ENCODE assay signal across 8 cellular contexts in genomic region chr17:47099987-47100711, GRCh38.
DNase-seq lines count a peak whose midpoint lies in the region; ATAC-seq and TF ChIP-seq lines count a peak whose summit lies in the region.

No MANE protein-coding gene starts in this region.

- ATAC-seq in GM19351 (IDR thresholded peaks at IDR 0.05; ENCODE audit: unreplicated experiment) (peak; percentile 98), HG03520 (IDR thresholded peaks at IDR 0.05; ENCODE audit: unreplicated experiment) (peak; percentile 95), left lung (peak; percentile 100)

- no peaks in the 10 kb centered on the region for H3K9me3 Mint-ChIP-seq in activated CD4-positive, alpha-beta T cell treated with anti-CD3 and anti-CD28 coated beads, Interleukin-2, amount 10 ng/mL, durations not matched to agents 7 days and 5 days
- no peaks in the 10 kb centered on the region for H3K9me3 Mint-ChIP-seq in dendritic cell treated with granulocyte-macrophage colony-stimulating factor and Interleukin-4, amounts not matched to agents 40 ng/mL and 50 ng/mL, for 4 days

- H3K36me3 Mint-ChIP-seq in activated CD4-positive, alpha-beta T cell treated with anti-CD3 and anti-CD28 coated beads, Interleukin-2, amount 10 ng/mL, durations not matched to agents 7 days and 5 days (ENCODE audit: low read depth) = peaks cover 6% of the 10 kb centered on the region
- peaks cover 9% of the 10 kb centered on the region for H3K36me3 Mint-ChIP-seq in dendritic cell treated with granulocyte-macrophage colony-stimulating factor and Interleukin-4, amounts not matched to agents 40 ng/mL and 50 ng/mL, for 4 days (ENCODE audit: low read depth)

- peak overlapping the region; percentile 100 for H3K4me3 Mint-ChIP-seq in activated CD4-positive, alpha-beta T cell treated with anti-CD3 and anti-CD28 coated beads, Interleukin-2, amount 10 ng/mL, durations not matched to agents 7 days and 5 days
- H3K4me3 Mint-ChIP-seq in dendritic cell treated with granulocyte-macrophage colony-stimulating factor and Interleukin-4, amounts not matched to agents 40 ng/mL and 50 ng/mL, for 4 days = peak overlapping the region; percentile 97

- peaks cover 4% of the 10 kb centered on the region for H3K27me3 Mint-ChIP-seq in activated CD4-positive, alpha-beta T cell treated with anti-CD3 and anti-CD28 coated beads, Interleukin-2, amount 10 ng/mL, durations not matched to agents 7 days and 5 days
- no peaks in the 10 kb centered on the region for H3K27me3 Mint-ChIP-seq in dendritic cell treated with granulocyte-macrophage colony-stimulating factor and Interleukin-4, amounts not matched to agents 40 ng/mL and 50 ng/mL, for 4 days

- no peaks in the 10 kb centered on the region for H3K9me3 ChIP-seq in left lung

- H3K27ac ChIP-seq in left lung = peak overlapping the region; percentile 59 to 69

- intact Hi-C loops in dendritic cell treated with granulocyte-macrophage colony-stimulating factor and Interleukin-4, amounts not matched to agents 40 ng/mL and 50 ng/mL, for 4 days (cut with micrococcal nuclease) = loop anchor here (5.0 kb wide), 1 partner anchor 33 kb away; no protein-coding TSS in a partner anchor
- intact Hi-C loops in left lung (cut with DNase I) = no loop called here

- H3K36me3 ChIP-seq in left lung = no peaks in the 10 kb centered on the region

- POLR2A ChIA-PET in activated CD4-positive, alpha-beta T cell treated with anti-CD3 and anti-CD28 coated beads, Interleukin-2, amount 10 ng/mL, durations not matched to agents 7 days and 5 days (lab: Charles Lee) = no interaction called here

- peak overlapping the region; percentile 100 for H3K27ac Mint-ChIP-seq in activated CD4-positive, alpha-beta T cell treated with anti-CD3 and anti-CD28 coated beads, Interleukin-2, amount 10 ng/mL, durations not matched to agents 7 days and 5 days
- peak overlapping the region; percentile 92 for H3K27ac Mint-ChIP-seq in dendritic cell treated with granulocyte-macrophage colony-stimulating factor and Interleukin-4, amounts not matched to agents 40 ng/mL and 50 ng/mL, for 4 days

- H3K27me3 ChIP-seq in left lung = no peaks in the 10 kb centered on the region

- DNase-seq in C1 segment of cervical spinal cord (lab: John Stamatoyannopoulos, UW) (peak; percentile 32 to 92 (median 87)), NCI-H526 treated with DMSO at 0.1 percent for 48 hours (lab: John Stamatoyannopoulos, UW) (peak; percentile 90), left lung (peak; percentile 92 to 94)
- DNase-seq in activated CD4-positive, alpha-beta T cell treated with anti-CD3 and anti-CD28 coated beads, Interleukin-2, amount 10 ng/mL, durations not matched to agents 7 days and 5 days = peak; percentile 94
- DNase-seq in stimulated activated CD4-positive, alpha-beta T cell treated with anti-CD3 and anti-CD28 coated beads, Interleukin-2, amount 100 ng/mL, for 4 hours (ENCODE audit: low read depth) = peak; percentile 86

- CTCF ChIA-PET in activated CD4-positive, alpha-beta T cell treated with anti-CD3 and anti-CD28 coated beads, Interleukin-2, amount 10 ng/mL, durations not matched to agents 7 days and 5 days (lab: Charles Lee) = no interaction called here

- H3K4me3 ChIP-seq in left lung = peak overlapping the region; percentile 73 to 96

- no peak for TF ChIP-seq CTCF in left lung (IDR thresholded peaks at IDR 0.05)

- H3K4me1 ChIP-seq in left lung = peaks cover 7 to 22% of the 10 kb centered on the region in 2 donors

- H3K4me1 Mint-ChIP-seq in activated CD4-positive, alpha-beta T cell treated with anti-CD3 and anti-CD28 coated beads, Interleukin-2, amount 10 ng/mL, durations not matched to agents 7 days and 5 days = peaks cover 23% of the 10 kb centered on the region
- peaks cover 23% of the 10 kb centered on the region for H3K4me1 Mint-ChIP-seq in dendritic cell treated with granulocyte-macrophage colony-stimulating factor and Interleukin-4, amounts not matched to agents 40 ng/mL and 50 ng/mL, for 4 days (ENCODE audit: low read depth)

Comparison
In these comparisons a context has a peak if more than half of its experiments do, and no peak if none do; other contexts are left out.
1. Peak in every context shown above with its lines: DNase-seq, ATAC-seq, H3K4me3 ChIP-seq and H3K27ac ChIP-seq.